In the genomic region with DNA sequence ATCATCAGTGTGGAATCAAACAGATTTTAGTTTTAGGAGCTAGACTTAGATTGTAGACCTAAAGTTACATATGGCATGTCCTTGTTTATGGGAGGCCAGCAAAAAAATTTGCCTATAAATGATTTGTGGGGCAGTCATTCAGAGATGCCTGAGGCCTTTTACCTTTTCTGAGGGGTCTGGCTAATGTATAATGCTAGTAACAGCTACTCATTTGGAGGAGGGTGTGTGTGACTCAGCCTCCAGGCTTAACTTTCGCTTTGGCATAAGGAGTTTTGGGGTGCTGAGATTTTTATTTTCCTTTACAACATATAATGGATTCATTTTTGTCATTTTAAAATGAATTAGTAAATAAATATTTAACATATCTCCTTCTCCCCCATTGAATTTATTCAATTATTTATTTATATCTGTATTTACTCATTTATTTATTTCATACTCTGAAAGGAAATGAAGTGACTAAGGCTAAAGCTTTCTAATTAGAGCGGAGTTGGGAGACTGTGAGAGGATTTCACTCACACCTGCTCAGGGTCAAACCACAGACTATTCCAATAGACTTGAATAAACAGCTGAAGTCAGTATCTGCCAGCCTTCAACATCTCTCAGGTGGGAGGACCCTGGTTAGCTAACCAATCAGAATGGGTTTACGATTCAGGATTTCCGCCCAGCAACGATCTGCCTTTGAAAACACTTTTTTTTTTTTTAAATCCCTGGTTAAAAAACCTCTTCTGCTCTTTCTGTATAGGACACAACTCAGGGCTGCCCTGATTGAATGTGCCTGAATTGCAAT, we compare ENCODE assay signal across 14 cellular contexts.
DNase-seq lines count a peak whose midpoint lies in the region; ATAC-seq and TF ChIP-seq lines count a peak whose summit lies in the region.
"Had no signal": no experiment of that assay in that cellular context is flagged by ENCODE, and none has a peak within 500 bp of the region (broad histone marks: within the 10 kb centered on the region; RNA-seq: fewer than 3 reads in every experiment).

No MANE protein-coding gene starts in this region.

- H3K27me3 ChIP-seq in GM23338 (ENCODE audit: insufficient read depth) (no peaks in the 10 kb centered on the region), hepatocyte (no peaks in the 10 kb centered on the region)
- H3K27me3 ChIP-seq: tibial artery had no signal

- no peaks in the 10 kb centered on the region for H3K79me2 ChIP-seq in GM23338 (replicated peaks; ENCODE audit: insufficient read depth)
- H3K79me2 ChIP-seq in hepatocyte, result no peaks in the 10 kb centered on the region

- H3F3A ChIP-seq in GM23338 (replicated peaks; ENCODE audit: low read depth), result no peaks in the 10 kb centered on the region

- no peak overlapping the region for H3K4me3 ChIP-seq in GM23338
- no peak overlapping the region for H3K4me3 ChIP-seq in hepatocyte
- H3K4me3 ChIP-seq: GM23248, tibial artery had no signal

- H3K27me3 Mint-ChIP-seq in GM23338 (ENCODE audit: insufficient read depth, low read depth, poor library complexity), result no peaks in the 10 kb centered on the region

- WGBS in hepatocyte (ENCODE audit: low lambda C conversion rate, missing lambda C conversion rate), result 73% methylated on average over 5 of the region's 5 CpGs

- H2AFZ ChIP-seq in GM23338, result no peak overlapping the region
- no peak overlapping the region for H2AFZ ChIP-seq in hepatocyte
- H2AFZ ChIP-seq: GM23248 had no signal

- no peaks in the 10 kb centered on the region for H3K9me3 ChIP-seq in hepatocyte (ENCODE audit: low read depth)
- H3K9me3 ChIP-seq: tibial artery had no signal

- H3K9me3 Mint-ChIP-seq in GM23338, result peaks cover 3% of the 10 kb centered on the region; the same call in 2 of the 3 replicates

- H3K27ac ChIP-seq in GM23338 (ENCODE audit: low read depth), result no peak overlapping the region
- H3K27ac ChIP-seq in hepatocyte, result no peak overlapping the region
- H3K27ac ChIP-seq: GM23248, tibial artery had no signal

- DNase-seq in A172 (ENCODE audit: low spot score) (peak; percentile 76), GM23338 (ENCODE audit: low spot score) (peak; percentile 70), NCI-H69 (lab: John Stamatoyannopoulos, UW) (peak; percentile 81), hepatocyte (ENCODE audit: low spot score) (peak; percentile 5), anterior cingulate cortex (lab: John Stamatoyannopoulos, UW) (no peak), NCI-H1694 treated with DMSO at 0.1 percent for 48 hours (lab: John Stamatoyannopoulos, UW) (no peak), H4 (ENCODE audit: low spot score) (no peak)
- DNase-seq: GM23248, hippocampal formation, NCI-H1092, tibial artery had no signal

- H3K27ac Mint-ChIP-seq in GM23338, result 0 out of 2 replicates have a peak overlapping the region, but pooled peaks have one; percentile 11

- no peaks in the 10 kb centered on the region for H3K36me3 Mint-ChIP-seq in GM23338 (ENCODE audit: low read depth)

- H3K4me2 ChIP-seq in GM23338 (no peak overlapping the region), hepatocyte (no peak overlapping the region)

- no peak overlapping the region for H3K4me3 Mint-ChIP-seq in GM23338

- H3K36me3 ChIP-seq in GM23338 (ENCODE audit: insufficient read depth) (no peaks in the 10 kb centered on the region), hepatocyte (replicated peaks; ENCODE audit: insufficient read depth, low read depth) (no peaks in the 10 kb centered on the region)
- H3K36me3 ChIP-seq: tibial artery had no signal

- peaks cover 5% of the 10 kb centered on the region; the same call in 1 of the 3 replicates for H3K4me1 Mint-ChIP-seq in GM23338

- no peaks in the 10 kb centered on the region for H3K4me1 ChIP-seq in GM23338 (ENCODE audit: insufficient read depth)
- no peaks in the 10 kb centered on the region for H3K4me1 ChIP-seq in hepatocyte (ENCODE audit: insufficient read depth)
- H3K4me1 ChIP-seq: tibial artery had no signal

- TF ChIP-seq CTCF in GM23338 (conservative IDR thresholded peaks at IDR 0.05; ENCODE audit: low read depth in 2 of 2) (no peak), hepatocyte (IDR thresholded peaks at IDR 0.05; ENCODE audit: poor library complexity) (no peak)

- H3K9me2 ChIP-seq in GM23338 (ENCODE audit: insufficient read depth), result no peaks in the 10 kb centered on the region
- no peaks in the 10 kb centered on the region for H3K9me2 ChIP-seq in hepatocyte (replicated peaks; ENCODE audit: insufficient read depth)

- ATAC-seq in GM23338 (peak; percentile 58), HG03196 (IDR thresholded peaks at IDR 0.05; ENCODE audit: unreplicated experiment) (no peak)
- ATAC-seq: activated CD4-positive, CD25-positive, alpha-beta regulatory T cell treated with anti-CD3 and anti-CD28 coated beads, Interleukin-2, amount 50 U/mL, for 24 hours; esophagus mucosa had no signal

- H4K20me1 ChIP-seq in GM23338 (replicated peaks; ENCODE audit: insufficient read depth) (no peaks in the 10 kb centered on the region), hepatocyte (ENCODE audit: insufficient read depth, poor library complexity, severe bottlenecking) (no peaks in the 10 kb centered on the region)

TF ChIP-seq in GM23338, 12 proteins besides CTCF, POLR2A, EP300 and RAD21 (continues in another document):
- TF ChIP-seq, protein P1, sequence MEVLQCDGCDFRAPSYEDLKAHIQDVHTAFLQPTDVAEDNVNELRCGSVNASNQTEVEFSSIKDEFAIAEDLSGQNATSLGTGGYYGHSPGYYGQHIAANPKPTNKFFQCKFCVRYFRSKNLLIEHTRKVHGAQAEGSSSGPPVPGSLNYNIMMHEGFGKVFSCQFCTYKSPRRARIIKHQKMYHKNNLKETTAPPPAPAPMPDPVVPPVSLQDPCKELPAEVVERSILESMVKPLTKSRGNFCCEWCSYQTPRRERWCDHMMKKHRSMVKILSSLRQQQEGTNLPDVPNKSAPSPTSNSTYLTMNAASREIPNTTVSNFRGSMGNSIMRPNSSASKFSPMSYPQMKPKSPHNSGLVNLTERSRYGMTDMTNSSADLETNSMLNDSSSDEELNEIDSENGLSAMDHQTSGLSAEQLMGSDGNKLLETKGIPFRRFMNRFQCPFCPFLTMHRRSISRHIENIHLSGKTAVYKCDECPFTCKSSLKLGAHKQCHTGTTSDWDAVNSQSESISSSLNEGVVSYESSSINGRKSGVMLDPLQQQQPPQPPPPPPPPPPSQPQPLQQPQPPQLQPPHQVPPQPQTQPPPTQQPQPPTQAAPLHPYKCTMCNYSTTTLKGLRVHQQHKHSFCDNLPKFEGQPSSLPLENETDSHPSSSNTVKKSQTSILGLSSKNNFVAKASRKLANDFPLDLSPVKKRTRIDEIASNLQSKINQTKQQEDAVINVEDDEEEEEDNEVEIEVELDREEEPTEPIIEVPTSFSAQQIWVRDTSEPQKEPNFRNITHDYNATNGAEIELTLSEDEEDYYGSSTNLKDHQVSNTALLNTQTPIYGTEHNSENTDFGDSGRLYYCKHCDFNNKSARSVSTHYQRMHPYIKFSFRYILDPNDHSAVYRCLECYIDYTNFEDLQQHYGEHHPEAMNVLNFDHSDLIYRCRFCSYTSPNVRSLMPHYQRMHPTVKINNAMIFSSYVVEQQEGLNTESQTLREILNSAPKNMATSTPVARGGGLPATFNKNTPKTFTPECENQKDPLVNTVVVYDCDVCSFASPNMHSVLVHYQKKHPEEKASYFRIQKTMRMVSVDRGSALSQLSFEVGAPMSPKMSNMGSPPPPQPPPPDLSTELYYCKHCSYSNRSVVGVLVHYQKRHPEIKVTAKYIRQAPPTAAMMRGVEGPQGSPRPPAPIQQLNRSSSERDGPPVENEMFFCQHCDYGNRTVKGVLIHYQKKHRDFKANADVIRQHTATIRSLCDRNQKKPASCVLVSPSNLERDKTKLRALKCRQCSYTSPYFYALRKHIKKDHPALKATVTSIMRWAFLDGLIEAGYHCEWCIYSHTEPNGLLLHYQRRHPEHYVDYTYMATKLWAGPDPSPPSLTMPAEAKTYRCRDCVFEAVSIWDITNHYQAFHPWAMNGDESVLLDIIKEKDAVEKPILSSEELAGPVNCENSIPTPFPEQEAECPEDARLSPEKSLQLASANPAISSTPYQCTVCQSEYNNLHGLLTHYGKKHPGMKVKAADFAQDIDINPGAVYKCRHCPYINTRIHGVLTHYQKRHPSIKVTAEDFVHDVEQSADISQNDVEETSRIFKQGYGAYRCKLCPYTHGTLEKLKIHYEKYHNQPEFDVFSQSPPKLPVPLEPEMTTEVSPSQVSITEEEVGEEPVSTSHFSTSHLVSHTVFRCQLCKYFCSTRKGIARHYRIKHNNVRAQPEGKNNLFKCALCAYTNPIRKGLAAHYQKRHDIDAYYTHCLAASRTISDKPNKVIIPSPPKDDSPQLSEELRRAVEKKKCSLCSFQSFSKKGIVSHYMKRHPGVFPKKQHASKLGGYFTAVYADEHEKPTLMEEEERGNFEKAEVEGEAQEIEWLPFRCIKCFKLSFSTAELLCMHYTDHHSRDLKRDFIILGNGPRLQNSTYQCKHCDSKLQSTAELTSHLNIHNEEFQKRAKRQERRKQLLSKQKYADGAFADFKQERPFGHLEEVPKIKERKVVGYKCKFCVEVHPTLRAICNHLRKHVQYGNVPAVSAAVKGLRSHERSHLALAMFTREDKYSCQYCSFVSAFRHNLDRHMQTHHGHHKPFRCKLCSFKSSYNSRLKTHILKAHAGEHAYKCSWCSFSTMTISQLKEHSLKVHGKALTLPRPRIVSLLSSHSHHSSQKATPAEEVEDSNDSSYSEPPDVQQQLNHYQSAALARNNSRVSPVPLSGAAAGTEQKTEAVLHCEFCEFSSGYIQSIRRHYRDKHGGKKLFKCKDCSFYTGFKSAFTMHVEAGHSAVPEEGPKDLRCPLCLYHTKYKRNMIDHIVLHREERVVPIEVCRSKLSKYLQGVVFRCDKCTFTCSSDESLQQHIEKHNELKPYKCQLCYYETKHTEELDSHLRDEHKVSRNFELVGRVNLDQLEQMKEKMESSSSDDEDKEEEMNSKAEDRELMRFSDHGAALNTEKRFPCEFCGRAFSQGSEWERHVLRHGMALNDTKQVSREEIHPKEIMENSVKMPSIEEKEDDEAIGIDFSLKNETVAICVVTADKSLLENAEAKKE (CRISPR knock-in tag; IDR thresholded peaks at IDR 0.05), result no peak

Comparison
In these comparisons a context has a peak if more than half of its experiments do, and no peak if none do; other contexts are left out.
1. DNase-seq: peak in A172 (single experiment), GM23338 (single experiment), NCI-H69 (single experiment) and hepatocyte (single experiment); none in anterior cingulate cortex (0 of 58), NCI-H1694 treated with DMSO at 0.1 percent for 48 hours (single experiment) and H4 (single experiment).